ENCODE assay signal across 17 cellular contexts in the genomic region with DNA sequence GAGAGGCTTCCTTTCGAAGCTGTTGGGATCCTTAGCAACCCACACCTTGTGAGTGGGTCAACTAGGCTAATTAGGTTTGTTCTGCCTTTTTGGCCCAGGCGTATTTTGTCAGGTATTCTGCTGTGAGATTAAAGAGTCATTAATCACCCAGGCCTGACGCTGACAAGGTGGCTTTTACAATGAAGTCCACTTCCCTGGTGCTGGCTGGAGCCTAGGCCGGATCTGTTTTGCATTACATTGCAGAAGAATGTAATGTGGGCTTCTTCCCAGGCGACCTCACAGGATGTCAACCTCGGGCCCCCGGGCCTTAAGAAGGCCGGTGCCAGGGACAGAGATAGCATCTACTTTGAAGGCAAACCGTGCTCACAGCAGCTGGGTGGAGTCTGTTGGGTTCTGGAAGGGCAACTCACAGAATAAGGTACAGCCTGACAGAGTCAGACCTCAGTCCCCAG.
DNase-seq lines count a peak whose midpoint lies in the region; ATAC-seq and TF ChIP-seq lines count a peak whose summit lies in the region.
"Had no signal": no experiment of that assay in that cellular context is flagged by ENCODE, and none has a peak within 500 bp of the region (broad histone marks: within the 10 kb centered on the region; RNA-seq: fewer than 3 reads in every experiment).

No MANE protein-coding gene starts in this region.

- H3K4me1 ChIP-seq in ES-I3 (ENCODE audit: insufficient read depth, low read length): peaks cover 27% of the 10 kb centered on the region
- H3K4me1 ChIP-seq in body of pancreas: peaks cover 13% of the 10 kb centered on the region
- peaks cover 9% of the 10 kb centered on the region for H3K4me1 ChIP-seq in mesodermal cell (ENCODE audit: control insufficient read depth, insufficient read depth, low read length, poor library complexity, severe bottlenecking)
- no peaks in the 10 kb centered on the region for H3K4me1 ChIP-seq in mucosa of descending colon (ENCODE audit: low read depth)

- peak overlapping the region; percentile 11 for H3K9ac ChIP-seq in ES-I3 (ENCODE audit: low read depth, low read length)

- no peak for TF ChIP-seq POLR2A in body of pancreas (IDR thresholded peaks at IDR 0.05)

- no peaks in the 10 kb centered on the region for H3K27me3 ChIP-seq in body of pancreas
- H3K27me3 ChIP-seq: MG63, stomach had no signal

- ATAC-seq in body of pancreas (peak; percentile 63), mucosa of descending colon (no peak), GM21723 (IDR thresholded peaks at IDR 0.05; ENCODE audit: unreplicated experiment) (no peak), HG03196 (IDR thresholded peaks at IDR 0.05; ENCODE audit: unreplicated experiment) (no peak), HG03565 (IDR thresholded peaks at IDR 0.05; ENCODE audit: unreplicated experiment) (no peak)

- DNase-seq in M059J (ENCODE audit: low read depth): peak; percentile 88
- peak in 3 of 4 donors; percentile 32 to 41 (median 37) for DNase-seq in body of pancreas
- DNase-seq in mucosa of descending colon: no peak
- DNase-seq: anterior cingulate cortex; dorsolateral prefrontal cortex; HCEC 1CT; hypothalamus; MG63; NCI-H2081 treated with DMSO at 0.1 percent for 48 hours; NK-92 treated with Interleukin-12 subunit alpha and Interleukin-12 subunit beta, amount 100 ng/mL, for 24 hours; SHP77 treated with DMSO at 0.1 percent for 48 hours; stomach had no signal

- no peaks in the 10 kb centered on the region for H3K9me3 ChIP-seq in ES-I3 (ENCODE audit: control insufficient read depth, insufficient read depth, low read length)
- H3K9me3 ChIP-seq in body of pancreas: no peaks in the 10 kb centered on the region
- no peaks in the 10 kb centered on the region for H3K9me3 ChIP-seq in mesodermal cell (ENCODE audit: control insufficient read depth, low read length)
- no peaks in the 10 kb centered on the region for H3K9me3 ChIP-seq in mucosa of descending colon
- H3K9me3 ChIP-seq: MG63, stomach had no signal

- intact Hi-C loops in body of pancreas (cut with DNase I) (no loop called here), mucosa of descending colon (cut with DNase I, micrococcal nuclease) (no loop called here)

- H3K4me3 ChIP-seq in body of pancreas (no peak overlapping the region), mesodermal cell (ENCODE audit: extremely low read depth, insufficient read depth, low read length, poor library complexity, severe bottlenecking) (no peak overlapping the region), mucosa of descending colon (no peak overlapping the region)
- H3K4me3 ChIP-seq: dorsolateral prefrontal cortex, MG63, stomach had no signal

- WGBS in body of pancreas, 2 donors: 21 to 32% methylated on average over 8 to 9 of the region's 9 CpGs
- 6% methylated on average over 6 to 9 of the region's 9 CpGs for WGBS in mesodermal cell (ENCODE audit: insufficient coverage in 2 of 2), 2 experiments

- H3K27ac ChIP-seq in body of pancreas (peak overlapping the region in 3 of 4 donors; percentile 3 to 32 (median 17)), mesodermal cell (ENCODE audit: low read depth, low read length, severe bottlenecking) (peak overlapping the region; percentile 68)
- H3K27ac ChIP-seq: dorsolateral prefrontal cortex, stomach had no signal

- TF ChIP-seq CTCF in body of pancreas (IDR thresholded peaks at IDR 0.05) (no peak), mucosa of descending colon (IDR thresholded peaks at IDR 0.05) (no peak)

- H3K36me3 ChIP-seq in ES-I3 (ENCODE audit: insufficient read depth, low read length) (no peaks in the 10 kb centered on the region), body of pancreas (replicated peaks in 1 of 2; ENCODE audit: insufficient read depth in 1 of 2, low read depth in 2 of 2) (no peaks in the 10 kb centered on the region), mesodermal cell (ENCODE audit: control insufficient read depth, insufficient read depth, low read length) (no peaks in the 10 kb centered on the region), mucosa of descending colon (ENCODE audit: low read depth) (no peaks in the 10 kb centered on the region)
- H3K36me3 ChIP-seq: MG63, stomach had no signal

Comparison
In these comparisons a context has a peak if more than half of its experiments do, and no peak if none do; other contexts are left out.
1. DNase-seq: peak in M059J (single experiment) and body of pancreas (3 of 4); none in mucosa of descending colon (0 of 3).